Comparison of ENCODE assay signal across 15 cellular contexts in genomic region chr2:84829693-84830092, GRCh38.
"Had no signal": no experiment of that assay in that cellular context is flagged by ENCODE, and none has a peak within 500 bp of the region (broad histone marks: within the 10 kb centered on the region; RNA-seq: fewer than 3 reads in every experiment).

No MANE protein-coding gene starts in this region.

- H3K27me3 ChIP-seq: esophagus squamous epithelium, sigmoid colon, stomach, transverse colon had no signal

- H3K27ac ChIP-seq: esophagus squamous epithelium, left ventricle myocardium inferior, lower lobe of right lung, sigmoid colon, stomach, thoracic aorta, transverse colon had no signal

- H3K9me3 Mint-ChIP-seq: memory B cell had no signal

- H3K36me3 Mint-ChIP-seq: memory B cell had no signal

- FAIRE-seq: endometrium, kidney had no signal

- H3K27me3 Mint-ChIP-seq: memory B cell; naive thymus-derived CD8-positive, alpha-beta T cell had no signal

- H3K9me3 ChIP-seq: esophagus squamous epithelium, lower lobe of right lung, sigmoid colon, stomach, thoracic aorta, transverse colon had no signal

- H3K4me1 ChIP-seq: esophagus squamous epithelium, left ventricle myocardium inferior, sigmoid colon, stomach had no signal

- H3K4me3 ChIP-seq: esophagus squamous epithelium, left ventricle myocardium inferior, lower lobe of right lung, sigmoid colon, skin epidermis, stomach, thoracic aorta, transverse colon had no signal

- H3K4me3 Mint-ChIP-seq: memory B cell; naive thymus-derived CD8-positive, alpha-beta T cell had no signal

- ATAC-seq: naive thymus-derived CD8-positive, alpha-beta T cell had no signal

- DNase-seq: effector memory CD4-positive, alpha-beta T cell; esophagus squamous epithelium; foreskin fibroblast; kidney; naive thymus-derived CD8-positive, alpha-beta T cell; stimulated activated naive CD4-positive, alpha-beta T cell had no signal

- H3K36me3 ChIP-seq: esophagus squamous epithelium, left ventricle myocardium inferior, lower lobe of right lung, sigmoid colon, stomach, thoracic aorta, transverse colon had no signal

- H3K27ac Mint-ChIP-seq: memory B cell; naive thymus-derived CD8-positive, alpha-beta T cell had no signal
